Comparison of ENCODE assay signal across 17 cellular contexts in the genomic region with DNA sequence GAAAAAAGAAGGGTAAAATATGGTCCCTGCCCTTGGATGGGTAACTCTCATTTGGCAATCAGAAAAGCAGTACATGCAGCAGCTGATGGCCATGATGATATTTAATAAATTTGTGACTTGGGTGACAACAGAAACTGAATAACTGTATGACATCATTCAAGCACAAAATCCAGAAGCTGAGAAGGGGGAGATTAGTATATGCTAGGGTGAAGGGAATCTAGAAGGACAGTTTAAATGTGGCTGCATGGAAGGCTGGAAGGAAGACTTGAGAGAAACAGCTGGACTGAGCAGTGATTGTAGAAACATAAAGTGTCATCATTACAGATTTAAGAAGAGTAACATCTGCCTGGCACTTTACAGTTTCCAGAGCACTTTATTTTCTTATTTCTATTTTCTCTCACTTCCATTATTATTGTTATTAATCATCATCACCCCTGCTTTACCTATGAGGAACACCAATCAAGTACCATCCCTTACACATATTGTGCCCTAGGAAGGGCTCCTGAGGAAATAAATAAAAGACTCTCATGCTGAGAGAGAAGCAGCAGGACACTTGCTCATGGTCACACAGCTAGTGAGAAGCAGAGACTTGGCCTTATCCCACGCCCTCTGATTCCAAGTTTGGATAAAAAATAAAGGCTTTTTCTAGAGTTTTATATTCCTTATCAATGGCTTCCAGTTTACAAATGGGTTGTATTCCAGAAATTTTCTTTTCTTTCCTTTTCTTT.
DNase-seq lines count a peak whose midpoint lies in the region; ATAC-seq, FAIRE-seq and TF ChIP-seq lines count a peak whose summit lies in the region.
"Had no signal": no experiment of that assay in that cellular context is flagged by ENCODE, and none has a peak within 500 bp of the region (broad histone marks: within the 10 kb centered on the region; RNA-seq: fewer than 3 reads in every experiment).

No MANE protein-coding gene starts in this region.

- H3K79me2 ChIP-seq in astrocyte (ENCODE audit: insufficient read depth, low read length) (no peaks in the 10 kb centered on the region), hepatocyte (peaks cover 37% of the 10 kb centered on the region)

- BruUV-seq in IMR-90 (replicated peaks; lab: Mats Ljungman, UMichigan): no TSS peak

- in situ Hi-C loops in IMR-90 (cut with MboI; ENCODE audit: low sequenced_read_pairs): no loop called here

- peak overlapping the region; percentile 50 for H2BK15ac ChIP-seq in IMR-90 (ENCODE audit: low read depth, low read length)

- H3K18ac ChIP-seq in IMR-90 (ENCODE audit: low read depth, low read length): peak overlapping the region; percentile 95

- H4K5ac ChIP-seq in IMR-90 (ENCODE audit: low read depth, low read length): peak overlapping the region; percentile 46; the same call in 1 of the 2 replicates

- CTCF ChIA-PET in IMR-90 (lab: Yijun Ruan, JAX): interaction anchor here (0.6 to 1.4 kb wide), 4 partner anchors 11 to 330 kb away, joined by 3 to 7 read pairs (median 3); no protein-coding TSS in a partner anchor

- no peak for FAIRE-seq in astrocyte (lab: Jason Lieb, UNC)
- FAIRE-seq: colon had no signal

- H3K27me3 ChIP-seq in IMR-90 (ENCODE audit: control insufficient read depth, insufficient read depth, low read length) (no peaks in the 10 kb centered on the region), astrocyte (ENCODE audit: insufficient read depth, low read length) (no peaks in the 10 kb centered on the region), subcutaneous abdominal adipose tissue (ENCODE audit: control insufficient read depth in 5 of 5, insufficient read depth in 4 of 5, low read length in 5 of 5) (no peaks in the 10 kb centered on the region), hepatocyte (no peaks in the 10 kb centered on the region)
- H3K27me3 ChIP-seq: BLaER1 treated with 17β-estradiol and CSF1 and Interleukin-3, amounts not matched to agents 10 nM and 100 nM; spleen had no signal

- ATAC-seq in IMR-90 (ENCODE audit: low read depth): peak; percentile 7; the same call in 1 of the 2 replicates

- DNase-seq in IMR-90 (peak; percentile 41), astrocyte (ENCODE audit: low read depth) (peak; percentile 22), kidney glomerular epithelial cell (lab: John Stamatoyannopoulos, UW) (peak; percentile 47), NCI-H345 (lab: John Stamatoyannopoulos, UW) (no peak), OCI-M2 (lab: John Stamatoyannopoulos, UW; ENCODE audit: unreplicated experiment) (no peak), hepatocyte (ENCODE audit: low spot score) (no peak)
- DNase-seq: activated CD4-positive, alpha-beta T cell treated with anti-CD3 and anti-CD28 coated beads for 1 hour; activated T-cell treated with anti-CD3 and anti-CD28 coated beads for 4 hours; DND-41; RPMI8226; spleen had no signal

- no peak overlapping the region for H2AK9ac ChIP-seq in IMR-90 (replicated peaks; ENCODE audit: low read depth, low read length, poor library complexity)

- TF ChIP-seq CTCF in IMR-90 (conservative IDR thresholded peaks at IDR 0.05; ENCODE audit: low read depth, low read length) (no peak), astrocyte (IDR thresholded peaks at IDR 0.05; ENCODE audit: insufficient read depth, low read depth, low read length) (no peak), hepatocyte (IDR thresholded peaks at IDR 0.05; ENCODE audit: poor library complexity) (no peak)

- TF ChIP-seq RAD21 in IMR-90 (IDR thresholded peaks at IDR 0.05; ENCODE audit: low read length): no peak

- peak overlapping the region; percentile 89 for H2AK5ac ChIP-seq in IMR-90 (ENCODE audit: low read depth, low read length)

- no peaks in the 10 kb centered on the region for H3K9me3 ChIP-seq in IMR-90 (ENCODE audit: control insufficient read depth, insufficient read depth, low read length)
- H3K9me3 ChIP-seq in astrocyte (ENCODE audit: insufficient read depth, low read depth, low read length): no peaks in the 10 kb centered on the region
- peaks cover 0 to 3% (median 0%) of the 10 kb centered on the region in 5 donors for H3K9me3 ChIP-seq in subcutaneous abdominal adipose tissue (ENCODE audit: control insufficient read depth in 5 of 5, low read length in 5 of 5)
- no peaks in the 10 kb centered on the region for H3K9me3 ChIP-seq in hepatocyte (ENCODE audit: low read depth)
- H3K9me3 ChIP-seq: BLaER1 treated with 17β-estradiol and CSF1 and Interleukin-3, amounts not matched to agents 10 nM and 100 nM had no signal

- peak overlapping the region; percentile 20 for H3K23ac ChIP-seq in IMR-90 (ENCODE audit: low read depth, low read length)

- H3K27ac ChIP-seq in IMR-90 (ENCODE audit: insufficient read depth, low read length) (peak overlapping the region; percentile 81), astrocyte (ENCODE audit: low read depth, low read length) (peak overlapping the region; percentile 86), subcutaneous abdominal adipose tissue (ENCODE audit: low read depth, low read length) (peak overlapping the region; percentile 58), hepatocyte (no peak overlapping the region)
- H3K27ac ChIP-seq: BLaER1 treated with 17β-estradiol and CSF1 and Interleukin-3, amounts not matched to agents 10 nM and 100 nM had no signal

- peak overlapping the region; percentile 50 for H4K91ac ChIP-seq in IMR-90 (ENCODE audit: insufficient read depth, low read depth, low read length)

- H2BK5ac ChIP-seq in IMR-90 (ENCODE audit: low read depth, low read length, poor library complexity, severe bottlenecking): peak overlapping the region; percentile 88

- no peaks in the 10 kb centered on the region for H3K27me3 Mint-ChIP-seq in astrocyte (ENCODE audit: low read depth, unreplicated experiment)
- H3K27me3 Mint-ChIP-seq: activated naive CD4-positive, alpha-beta T cell treated with anti-CD3 and anti-CD28 coated beads, Interleukin-2, amount 50 U/mL, for 24 hours had no signal

- peak overlapping the region; percentile 100 for H3K27ac Mint-ChIP-seq in astrocyte (ENCODE audit: unreplicated experiment)
- H3K27ac Mint-ChIP-seq: activated naive CD4-positive, alpha-beta T cell treated with anti-CD3 and anti-CD28 coated beads, Interleukin-2, amount 50 U/mL, for 24 hours; T-helper 1 cell treated with Interleukin-12 subunit alpha and Interleukin-12 subunit beta and Interleukin-4 antibody, amounts not matched to agents 30 μg/mL and 1 μg/mL, for 36 hours had no signal

- peak overlapping the region; percentile 81; the same call in 1 of the 2 replicates for H3K4ac ChIP-seq in IMR-90 (ENCODE audit: low read depth, low read length)

- peaks cover 64% of the 10 kb centered on the region for H3K4me1 Mint-ChIP-seq in astrocyte (ENCODE audit: low read depth, unreplicated experiment)
- H3K4me1 Mint-ChIP-seq: activated naive CD4-positive, alpha-beta T cell treated with anti-CD3 and anti-CD28 coated beads, Interleukin-2, amount 50 U/mL, for 24 hours had no signal

- peaks cover 0 to 30% of the 10 kb centered on the region in 2 experiments; a peak in 2 of 4 replicates for H3K79me1 ChIP-seq in IMR-90 (ENCODE audit: low read depth in 1 of 2, low read length in 2 of 2)

- H3K36me3 ChIP-seq in IMR-90 (ENCODE audit: control insufficient read depth, insufficient read depth, low read length) (no peaks in the 10 kb centered on the region), astrocyte (ENCODE audit: insufficient read depth, low read length) (no peaks in the 10 kb centered on the region), subcutaneous abdominal adipose tissue (ENCODE audit: control insufficient read depth in 5 of 5, insufficient read depth in 5 of 5, low read length in 5 of 5) (no peaks in the 10 kb centered on the region), hepatocyte (replicated peaks; ENCODE audit: insufficient read depth, low read depth) (no peaks in the 10 kb centered on the region)
- H3K36me3 ChIP-seq: spleen had no signal

- TF ChIP-seq POLR2A in IMR-90 (IDR thresholded peaks at IDR 0.05; ENCODE audit: low read depth, low read length): no peak

- no CpG with 5 or more reads among the region's 1 CpG for WGBS in IMR-90 (ENCODE audit: extremely low coverage in 2 of 2, insufficient read length in 1 of 2), 2 experiments
- 92% methylated on average over 1 of the region's 1 CpG for whole genome bisulfite sequencing in hepatocyte (ENCODE audit: low lambda C conversion rate, missing lambda C conversion rate)

- H3K4me2 ChIP-seq in IMR-90 (ENCODE audit: low read depth, low read length) (peak overlapping the region; percentile 29; the same call in 1 of the 2 replicates), astrocyte (ENCODE audit: low read length) (peak overlapping the region; percentile 51), hepatocyte (no peak overlapping the region)
- H3K4me2 ChIP-seq: BLaER1 treated with 17β-estradiol and CSF1 and Interleukin-3, amounts not matched to agents 10 nM and 100 nM had no signal

- H2BK20ac ChIP-seq in IMR-90 (ENCODE audit: low read depth, low read length): peak overlapping the region; percentile 66

- H3K4me3 ChIP-seq in IMR-90 (ENCODE audit: insufficient read depth, low read depth, low read length) (no peak overlapping the region), astrocyte (ENCODE audit: insufficient read depth, low read depth, low read length) (no peak overlapping the region), subcutaneous abdominal adipose tissue (ENCODE audit: low read depth in 1 of 5, low read length in 5 of 5) (no peak overlapping the region), hepatocyte (no peak overlapping the region)
- H3K4me3 ChIP-seq: BLaER1 treated with 17β-estradiol and CSF1 and Interleukin-3, amounts not matched to agents 10 nM and 100 nM; spleen had no signal

- peak overlapping the region; percentile 32 to 61; a peak in 3 of 4 replicates for H4K8ac ChIP-seq in IMR-90 (ENCODE audit: low read depth in 2 of 2, low read length in 2 of 2)

- H4K20me1 ChIP-seq in IMR-90 (ENCODE audit: insufficient read depth, low read length): no peaks in the 10 kb centered on the region
- H4K20me1 ChIP-seq in astrocyte (ENCODE audit: insufficient read depth, low read length): no peaks in the 10 kb centered on the region
- no peaks in the 10 kb centered on the region for H4K20me1 ChIP-seq in hepatocyte (ENCODE audit: insufficient read depth, poor library complexity, severe bottlenecking)

- intact Hi-C loops in IMR-90 (cut with micrococcal nuclease): loop anchor here (2.0 kb wide), 1 partner anchor 17 kb away; no protein-coding TSS in a partner anchor

- no peaks in the 10 kb centered on the region for H3K36me3 Mint-ChIP-seq in astrocyte (ENCODE audit: low read depth, unreplicated experiment)
- H3K36me3 Mint-ChIP-seq: activated naive CD4-positive, alpha-beta T cell treated with anti-CD3 and anti-CD28 coated beads, Interleukin-2, amount 50 U/mL, for 24 hours had no signal

- no peaks in the 10 kb centered on the region for H3K9me3 Mint-ChIP-seq in astrocyte (ENCODE audit: unreplicated experiment)
- H3K9me3 Mint-ChIP-seq: T-helper 1 cell treated with Interleukin-12 subunit alpha and Interleukin-12 subunit beta and Interleukin-4 antibody, amounts not matched to agents 30 μg/mL and 1 μg/mL, for 36 hours had no signal

- H3K9ac ChIP-seq in IMR-90 (ENCODE audit: low read depth, low read length) (peak overlapping the region; percentile 25; the same call in 1 of the 2 replicates), astrocyte (ENCODE audit: low read length) (peak overlapping the region; percentile 75), subcutaneous abdominal adipose tissue (ENCODE audit: low read length in 5 of 5) (no peak overlapping the region)
- H3K9ac ChIP-seq: BLaER1 treated with 17β-estradiol and CSF1 and Interleukin-3, amounts not matched to agents 10 nM and 100 nM had no signal

- H2AFZ ChIP-seq in IMR-90 (replicated peaks; ENCODE audit: low read length, poor library complexity) (no peak overlapping the region), astrocyte (ENCODE audit: low read depth, low read length) (no peak overlapping the region), hepatocyte (no peak overlapping the region)

- POLR2A ChIA-PET in IMR-90 (lab: Charles Lee; ENCODE audit: unreplicated experiment): no interaction called here

- no peaks in the 10 kb centered on the region for H3K9me2 ChIP-seq in hepatocyte (replicated peaks; ENCODE audit: insufficient read depth)

- dilution Hi-C loops in IMR-90 (cut with HindIII; ENCODE audit: low sequenced_read_pairs, unreplicated experiment): no loop called here

- peak overlapping the region; percentile 9 for H3K4me3 Mint-ChIP-seq in astrocyte (ENCODE audit: unreplicated experiment)
- H3K4me3 Mint-ChIP-seq: activated naive CD4-positive, alpha-beta T cell treated with anti-CD3 and anti-CD28 coated beads, Interleukin-2, amount 50 U/mL, for 24 hours; neural crest cell; T-helper 1 cell treated with Interleukin-12 subunit alpha and Interleukin-12 subunit beta and Interleukin-4 antibody, amounts not matched to agents 30 μg/mL and 1 μg/mL, for 36 hours had no signal

- peak overlapping the region; percentile 75 for H3K14ac ChIP-seq in IMR-90 (replicated peaks; ENCODE audit: low read depth, low read length)

- peaks cover 30% of the 10 kb centered on the region for H3K4me1 ChIP-seq in IMR-90 (ENCODE audit: control insufficient read depth, insufficient read depth, low read length)
- H3K4me1 ChIP-seq in astrocyte (ENCODE audit: insufficient read depth, low read length): peaks cover 47% of the 10 kb centered on the region
- peaks cover 0 to 50% (median 49%) of the 10 kb centered on the region in 5 donors for H3K4me1 ChIP-seq in subcutaneous abdominal adipose tissue (ENCODE audit: control insufficient read depth in 5 of 5, insufficient read depth in 5 of 5, low read length in 5 of 5)
- peaks cover 25% of the 10 kb centered on the region for H3K4me1 ChIP-seq in hepatocyte (ENCODE audit: insufficient read depth)

- peak overlapping the region; percentile 44; the same call in 1 of the 2 replicates for H3K56ac ChIP-seq in IMR-90 (ENCODE audit: extremely low read depth, insufficient read depth, low read length)

- peaks cover 7% of the 10 kb centered on the region for H3K9me1 ChIP-seq in IMR-90 (ENCODE audit: insufficient read depth, low read length)

- H2BK120ac ChIP-seq in IMR-90 (ENCODE audit: low read depth, low read length): peak overlapping the region; percentile 90; the same call in 1 of the 2 replicates

Comparison
In these comparisons a context has a peak if more than half of its experiments do, and no peak if none do; other contexts are left out.
1. DNase-seq: peak in IMR-90 (single experiment), astrocyte (single experiment) and kidney glomerular epithelial cell (single experiment); none in NCI-H345 (single experiment), OCI-M2 (single experiment) and hepatocyte (single experiment).
2. H3K9ac ChIP-seq: peak in IMR-90 (single experiment) and astrocyte (single experiment); none in subcutaneous abdominal adipose tissue (0 of 5).